8 cellular contexts compared by ENCODE assay signal in genomic region chr9:136411358-136411757, GRCh38. TPM values are rescaled to one million over a fixed set of nuclear protein-coding genes. Genes with fewer than 3 reads are reported as not detected.
DNase-seq lines count a peak whose midpoint lies in the region; ATAC-seq and TF ChIP-seq lines count a peak whose summit lies in the region.

No MANE protein-coding gene starts in this region.

- no peaks in the 10 kb centered on the region for H3K9me2 ChIP-seq in MM.1S (replicated peaks; ENCODE audit: insufficient read depth, low read length)

- H3K4me1 Mint-ChIP-seq in effector memory CD8-positive, alpha-beta T cell (ENCODE audit: low read depth in 2 of 2): peaks cover 30 to 34% of the 10 kb centered on the region in 2 donors
- H3K4me1 Mint-ChIP-seq in neural crest cell: peaks cover 32% of the 10 kb centered on the region

- ATAC-seq in effector memory CD8-positive, alpha-beta T cell (replicated peaks): no peak
- ATAC-seq in HG03378 (IDR thresholded peaks at IDR 0.05; ENCODE audit: unreplicated experiment): no peak

- H4K20me1 ChIP-seq in BLaER1 (peaks cover 55% of the 10 kb centered on the region), MM.1S (ENCODE audit: insufficient read depth, low read length) (no peaks in the 10 kb centered on the region)

- H3K36me3 Mint-ChIP-seq in effector memory CD8-positive, alpha-beta T cell (ENCODE audit: insufficient read depth): peaks cover 69% of the 10 kb centered on the region
- peaks cover 7% of the 10 kb centered on the region for H3K36me3 Mint-ChIP-seq in neural crest cell (ENCODE audit: low read depth)

- H3K27ac Mint-ChIP-seq in effector memory CD8-positive, alpha-beta T cell: peak overlapping the region; percentile 89 to 97
- H3K27ac Mint-ChIP-seq in neural crest cell (ENCODE audit: unreplicated experiment): peak overlapping the region; percentile 84

- H3K9me3 Mint-ChIP-seq in effector memory CD8-positive, alpha-beta T cell: no peaks in the 10 kb centered on the region
- H3K9me3 Mint-ChIP-seq in neural crest cell: no peaks in the 10 kb centered on the region

- no peak for DNase-seq in MM.1S
- DNase-seq in effector memory CD8-positive, alpha-beta T cell: no peak
- DNase-seq in neural crest cell (ENCODE audit: low read depth, low spot score): no peak
- DNase-seq in mesenteric fat pad (ENCODE audit: low spot score): no peak
- no peak for DNase-seq in effector CD4-positive, alpha-beta T cell
- DNase-seq in NCI-H446 treated with DMSO at 0.1 percent for 48 hours (lab: John Stamatoyannopoulos, UW): no peak

- H3K4me1 ChIP-seq in BLaER1 (peaks cover 40% of the 10 kb centered on the region), MM.1S (ENCODE audit: low read length) (peaks cover 14% of the 10 kb centered on the region)

- H3K79me2 ChIP-seq in MM.1S (ENCODE audit: low read length): peaks cover 62% of the 10 kb centered on the region

- no peaks in the 10 kb centered on the region for H3K27me3 Mint-ChIP-seq in effector memory CD8-positive, alpha-beta T cell
- H3K27me3 Mint-ChIP-seq in neural crest cell (ENCODE audit: low read depth): no peaks in the 10 kb centered on the region

- H3K27me3 ChIP-seq in BLaER1 (no peaks in the 10 kb centered on the region), MM.1S (replicated peaks; ENCODE audit: insufficient read depth, low read length) (no peaks in the 10 kb centered on the region)

- H3K9me3 ChIP-seq in BLaER1: no peaks in the 10 kb centered on the region
- H3K9me3 ChIP-seq in MM.1S (replicated peaks; ENCODE audit: insufficient read depth, low read length): no peaks in the 10 kb centered on the region

- H3K36me3 ChIP-seq in BLaER1: peaks cover 63% of the 10 kb centered on the region
- 0 out of 2 replicates have a peak, but pooled peaks cover 8% of the 10 kb centered on the region for H3K36me3 ChIP-seq in MM.1S (replicated peaks; ENCODE audit: insufficient read depth, low read length)

- H3K9ac ChIP-seq in BLaER1: peak overlapping the region; percentile 97
- H3K9ac ChIP-seq in MM.1S (ENCODE audit: low read length): peak overlapping the region; percentile 87; the same call in 1 of the 2 replicates

- H2AFZ ChIP-seq in MM.1S (ENCODE audit: low read length): no peak overlapping the region

- TF ChIP-seq CTCF in MM.1S (IDR thresholded peaks at IDR 0.05; ENCODE audit: low read length) (no peak), neural crest cell (conservative IDR thresholded peaks at IDR 0.05) (no peak)

- peak overlapping the region; percentile 90 to 92 for H3K4me3 Mint-ChIP-seq in effector memory CD8-positive, alpha-beta T cell
- H3K4me3 Mint-ChIP-seq in neural crest cell: peak overlapping the region; percentile 94

- H3F3A ChIP-seq in MM.1S (ENCODE audit: insufficient read depth, low read length): no peaks in the 10 kb centered on the region

- H3K27ac ChIP-seq in BLaER1 (peak overlapping the region; percentile 96), MM.1S (ENCODE audit: low read length) (no peak overlapping the region)

- H3K4me3 ChIP-seq in BLaER1 (peak overlapping the region; percentile 100), MM.1S (ENCODE audit: low read length) (peak overlapping the region; percentile 86)

- peak overlapping the region; percentile 91 for H3K4me2 ChIP-seq in BLaER1
- peak overlapping the region; percentile 96 for H3K4me2 ChIP-seq in MM.1S (ENCODE audit: low read depth, low read length)

RNA-seq across cellular contexts. Expression of gene PMPCA, which starts 0.9 kb away (rescaled TPM):
- total RNA-seq in neural crest cell (82.1 and 86.6 TPM in 2 replicates), mesenteric fat pad (47.3 TPM)

RNA-seq across cellular contexts. Expression of gene ENTR1, which starts 0.9 kb away (rescaled TPM):
- total RNA-seq in neural crest cell (84.1 and 89.3 TPM in 2 replicates), mesenteric fat pad (43.6 TPM)

RNA-seq across cellular contexts. Expression of gene SNAPC4, which starts 11.4 kb away (rescaled TPM):
- total RNA-seq in neural crest cell (18.2 and 19.0 TPM in 2 replicates), mesenteric fat pad (6.3 TPM)

RNA-seq across cellular contexts. Expression of gene INPP5E, which starts 28.3 kb away (rescaled TPM):
- total RNA-seq in neural crest cell (28.7 and 29.6 TPM in 2 replicates), mesenteric fat pad (11.4 TPM)

RNA-seq across cellular contexts. Expression of gene CARD9, which starts 37.9 kb away (rescaled TPM):
- total RNA-seq in neural crest cell (1.3 and 1.4 TPM in 2 replicates), mesenteric fat pad (4.3 TPM)
